1 cellular context compared by ENCODE assay signal in the genomic region with DNA sequence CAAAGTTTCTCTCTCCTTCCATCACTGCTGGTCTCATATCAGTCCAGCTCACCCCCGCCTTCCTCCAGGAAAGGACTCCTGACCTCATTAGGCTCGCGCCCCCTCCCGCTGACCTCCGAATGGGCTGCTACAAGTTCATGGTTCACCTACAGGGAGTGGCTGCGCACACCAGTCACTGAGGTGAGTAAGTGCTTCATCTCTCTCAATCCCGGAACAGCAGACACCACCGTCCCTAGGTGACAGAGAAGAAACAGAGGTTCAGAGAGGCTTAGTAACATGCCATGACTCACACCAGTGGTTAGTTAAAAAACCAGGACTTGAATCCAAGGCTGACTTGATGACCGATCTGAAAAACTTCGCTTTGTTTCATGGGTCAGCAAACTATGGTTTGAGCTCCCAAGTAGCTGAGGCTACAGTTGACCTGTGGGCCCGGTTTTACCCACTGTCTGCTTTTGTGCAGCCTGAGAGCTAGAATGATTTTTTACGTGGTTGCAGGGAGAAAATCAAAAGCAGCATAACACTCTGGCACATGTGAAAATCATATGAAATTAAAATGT.
TF ChIP-seq lines count a peak whose summit lies in the region.

No MANE protein-coding gene starts in this region.

TF ChIP-seq in K562, 482 proteins besides CTCF, POLR2A, EP300 and RAD21 (continued from another document and continues in another):
- TF ChIP-seq SRSF9 (IDR thresholded peaks at IDR 0.05; ENCODE audit: borderline replicate concordance, low read depth, low read length): no peak
- TF ChIP-seq YY1 (IDR thresholded peaks at IDR 0.05; ENCODE audit: borderline replicate concordance in 1 of 3, control insufficient read depth in 1 of 3, extremely low read depth in 1 of 3, insufficient read depth in 3 of 3, insufficient read length in 1 of 3, insufficient replicate concordance in 2 of 3, low read depth in 1 of 3, low read length in 2 of 3): no peak
- TF ChIP-seq ZKSCAN3 (CRISPR knock-in tag; IDR thresholded peaks at IDR 0.05): no peak
- no peak for TF ChIP-seq SREBF1 (IDR thresholded peaks at IDR 0.05; ENCODE audit: borderline replicate concordance, low read depth, low read length)
- no peak for TF ChIP-seq ZNF12 (CRISPR knock-in tag; IDR thresholded peaks at IDR 0.05)
- no peak for TF ChIP-seq ZFP30 (CRISPR knock-in tag; IDR thresholded peaks at IDR 0.05; ENCODE audit: borderline replicate concordance)
- 0 out of 2 replicates have a peak, but pooled peaks have one; percentile 13 for TF ChIP-seq CBFA2T2 (conservative IDR thresholded peaks at IDR 0.05)
- TF ChIP-seq TCFL5 (CRISPR knock-in tag; conservative IDR thresholded peaks at IDR 0.05): no peak
- no peak for TF ChIP-seq TAL1 (IDR thresholded peaks at IDR 0.05)
- TF ChIP-seq FOXJ2 (tag; IDR thresholded peaks at IDR 0.05): no peak
- TF ChIP-seq CREB3 (tag; conservative IDR thresholded peaks at IDR 0.05; ENCODE audit: low read depth): no peak
- no peak for TF ChIP-seq ERF (CRISPR knock-in tag; IDR thresholded peaks at IDR 0.05)
- TF ChIP-seq LCOR (CRISPR knock-in tag; IDR thresholded peaks at IDR 0.05): no peak
- no peak for TF ChIP-seq RNF2 (IDR thresholded peaks at IDR 0.05)
- TF ChIP-seq, protein P1, sequence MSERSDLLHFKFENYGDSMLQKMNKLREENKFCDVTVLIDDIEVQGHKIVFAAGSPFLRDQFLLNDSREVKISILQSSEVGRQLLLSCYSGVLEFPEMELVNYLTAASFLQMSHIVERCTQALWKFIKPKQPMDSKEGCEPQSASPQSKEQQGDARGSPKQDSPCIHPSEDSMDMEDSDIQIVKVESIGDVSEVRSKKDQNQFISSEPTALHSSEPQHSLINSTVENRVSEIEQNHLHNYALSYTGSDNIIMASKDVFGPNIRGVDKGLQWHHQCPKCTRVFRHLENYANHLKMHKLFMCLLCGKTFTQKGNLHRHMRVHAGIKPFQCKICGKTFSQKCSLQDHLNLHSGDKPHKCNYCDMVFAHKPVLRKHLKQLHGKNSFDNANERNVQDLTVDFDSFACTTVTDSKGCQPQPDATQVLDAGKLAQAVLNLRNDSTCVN (CRISPR knock-in tag; IDR thresholded peaks at IDR 0.05): no peak
- no peak for TF ChIP-seq SMAD1 (IDR thresholded peaks at IDR 0.05; ENCODE audit: low read depth, low read length, partially characterized antibody)
- no peak for TF ChIP-seq ZNF518B (CRISPR knock-in tag; IDR thresholded peaks at IDR 0.05)
- TF ChIP-seq ZSCAN32 (CRISPR knock-in tag; IDR thresholded peaks at IDR 0.05): no peak
- TF ChIP-seq DNMT1 (IDR thresholded peaks at IDR 0.05): no peak
- TF ChIP-seq ZNF140 (CRISPR knock-in tag; IDR thresholded peaks at IDR 0.05): no peak
- TF ChIP-seq NCOA6 (IDR thresholded peaks at IDR 0.05): no peak
- no peak for TF ChIP-seq LEF1 (IDR thresholded peaks at IDR 0.05)
- TF ChIP-seq SIX5 (IDR thresholded peaks at IDR 0.05; ENCODE audit: borderline replicate concordance in 1 of 2, insufficient read depth in 1 of 2, low read depth in 1 of 2, low read length in 2 of 2): no peak
- no peak for TF ChIP-seq RAD51 (IDR thresholded peaks at IDR 0.05; ENCODE audit: borderline replicate concordance, low read depth)
- TF ChIP-seq OTX1 (CRISPR knock-in tag; IDR thresholded peaks at IDR 0.05): no peak
- TF ChIP-seq GABPA (tag; conservative IDR thresholded peaks at IDR 0.05; ENCODE audit: low read depth): no peak
- TF ChIP-seq ZNF174 (CRISPR knock-in tag; IDR thresholded peaks at IDR 0.05): no peak
- TF ChIP-seq GATAD2B (IDR thresholded peaks at IDR 0.05; ENCODE audit: borderline replicate concordance): peak; percentile 22; the same call in 1 of the 2 replicates
- TF ChIP-seq, protein P2, sequence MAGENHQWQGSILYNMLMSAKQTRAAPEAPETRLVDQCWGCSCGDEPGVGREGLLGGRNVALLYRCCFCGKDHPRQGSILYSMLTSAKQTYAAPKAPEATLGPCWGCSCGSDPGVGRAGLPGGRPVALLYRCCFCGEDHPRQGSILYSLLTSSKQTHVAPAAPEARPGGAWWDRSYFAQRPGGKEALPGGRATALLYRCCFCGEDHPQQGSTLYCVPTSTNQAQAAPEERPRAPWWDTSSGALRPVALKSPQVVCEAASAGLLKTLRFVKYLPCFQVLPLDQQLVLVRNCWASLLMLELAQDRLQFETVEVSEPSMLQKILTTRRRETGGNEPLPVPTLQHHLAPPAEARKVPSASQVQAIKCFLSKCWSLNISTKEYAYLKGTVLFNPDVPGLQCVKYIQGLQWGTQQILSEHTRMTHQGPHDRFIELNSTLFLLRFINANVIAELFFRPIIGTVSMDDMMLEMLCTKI (IDR thresholded peaks at IDR 0.05; ENCODE audit: partially characterized antibody): no peak
- TF ChIP-seq HLTF (IDR thresholded peaks at IDR 0.05): no peak
- TF ChIP-seq PRPF4 (IDR thresholded peaks at IDR 0.05; ENCODE audit: insufficient read depth, low read depth, low read length, poor library complexity, severe bottlenecking): no peak
- TF ChIP-seq, protein P3, sequence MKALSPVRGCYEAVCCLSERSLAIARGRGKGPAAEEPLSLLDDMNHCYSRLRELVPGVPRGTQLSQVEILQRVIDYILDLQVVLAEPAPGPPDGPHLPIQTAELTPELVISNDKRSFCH (CRISPR knock-in tag; IDR thresholded peaks at IDR 0.05): no peak
- TF ChIP-seq, protein P3 (tag; IDR thresholded peaks at IDR 0.05): no peak
- TF ChIP-seq, protein P4, sequence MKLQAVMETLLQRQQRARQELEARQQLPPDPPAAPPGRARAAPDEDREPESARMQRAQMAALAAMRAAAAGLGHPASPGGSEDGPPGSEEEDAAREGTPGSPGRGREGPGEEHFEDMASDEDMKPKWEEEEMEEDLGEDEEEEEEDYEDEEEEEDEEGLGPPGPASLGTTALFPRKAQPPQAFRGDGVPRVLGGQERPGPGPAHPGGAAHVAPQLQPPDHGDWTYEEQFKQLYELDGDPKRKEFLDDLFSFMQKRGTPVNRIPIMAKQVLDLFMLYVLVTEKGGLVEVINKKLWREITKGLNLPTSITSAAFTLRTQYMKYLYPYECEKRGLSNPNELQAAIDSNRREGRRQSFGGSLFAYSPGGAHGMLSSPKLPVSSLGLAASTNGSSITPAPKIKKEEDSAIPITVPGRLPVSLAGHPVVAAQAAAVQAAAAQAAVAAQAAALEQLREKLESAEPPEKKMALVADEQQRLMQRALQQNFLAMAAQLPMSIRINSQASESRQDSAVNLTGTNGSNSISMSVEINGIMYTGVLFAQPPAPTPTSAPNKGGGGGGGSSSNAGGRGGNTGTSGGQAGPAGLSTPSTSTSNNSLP (IDR thresholded peaks at IDR 0.05; ENCODE audit: borderline replicate concordance, low read depth, low read length): no peak
- no peak for TF ChIP-seq TBL1XR1 (IDR thresholded peaks at IDR 0.05; ENCODE audit: low read length in 2 of 2)
- TF ChIP-seq ZNF212 (CRISPR knock-in tag; IDR thresholded peaks at IDR 0.05): no peak
- TF ChIP-seq, protein P5, sequence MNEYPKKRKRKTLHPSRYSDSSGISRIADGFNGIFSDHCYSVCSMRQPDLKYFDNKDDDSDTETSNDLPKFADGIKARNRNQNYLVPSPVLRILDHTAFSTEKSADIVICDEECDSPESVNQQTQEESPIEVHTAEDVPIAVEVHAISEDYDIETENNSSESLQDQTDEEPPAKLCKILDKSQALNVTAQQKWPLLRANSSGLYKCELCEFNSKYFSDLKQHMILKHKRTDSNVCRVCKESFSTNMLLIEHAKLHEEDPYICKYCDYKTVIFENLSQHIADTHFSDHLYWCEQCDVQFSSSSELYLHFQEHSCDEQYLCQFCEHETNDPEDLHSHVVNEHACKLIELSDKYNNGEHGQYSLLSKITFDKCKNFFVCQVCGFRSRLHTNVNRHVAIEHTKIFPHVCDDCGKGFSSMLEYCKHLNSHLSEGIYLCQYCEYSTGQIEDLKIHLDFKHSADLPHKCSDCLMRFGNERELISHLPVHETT (CRISPR knock-in tag; conservative IDR thresholded peaks at IDR 0.05 in 1 of 2, IDR thresholded peaks at IDR 0.05 in 1 of 2): no peak
- TF ChIP-seq, protein P6, sequence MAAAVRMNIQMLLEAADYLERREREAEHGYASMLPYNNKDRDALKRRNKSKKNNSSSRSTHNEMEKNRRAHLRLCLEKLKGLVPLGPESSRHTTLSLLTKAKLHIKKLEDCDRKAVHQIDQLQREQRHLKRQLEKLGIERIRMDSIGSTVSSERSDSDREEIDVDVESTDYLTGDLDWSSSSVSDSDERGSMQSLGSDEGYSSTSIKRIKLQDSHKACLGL (CRISPR knock-in tag; IDR thresholded peaks at IDR 0.05; ENCODE audit: borderline replicate concordance, poor library complexity, severe bottlenecking): no peak
- no peak for TF ChIP-seq TRIM28 (IDR thresholded peaks at IDR 0.05)
- TF ChIP-seq, protein P7, sequence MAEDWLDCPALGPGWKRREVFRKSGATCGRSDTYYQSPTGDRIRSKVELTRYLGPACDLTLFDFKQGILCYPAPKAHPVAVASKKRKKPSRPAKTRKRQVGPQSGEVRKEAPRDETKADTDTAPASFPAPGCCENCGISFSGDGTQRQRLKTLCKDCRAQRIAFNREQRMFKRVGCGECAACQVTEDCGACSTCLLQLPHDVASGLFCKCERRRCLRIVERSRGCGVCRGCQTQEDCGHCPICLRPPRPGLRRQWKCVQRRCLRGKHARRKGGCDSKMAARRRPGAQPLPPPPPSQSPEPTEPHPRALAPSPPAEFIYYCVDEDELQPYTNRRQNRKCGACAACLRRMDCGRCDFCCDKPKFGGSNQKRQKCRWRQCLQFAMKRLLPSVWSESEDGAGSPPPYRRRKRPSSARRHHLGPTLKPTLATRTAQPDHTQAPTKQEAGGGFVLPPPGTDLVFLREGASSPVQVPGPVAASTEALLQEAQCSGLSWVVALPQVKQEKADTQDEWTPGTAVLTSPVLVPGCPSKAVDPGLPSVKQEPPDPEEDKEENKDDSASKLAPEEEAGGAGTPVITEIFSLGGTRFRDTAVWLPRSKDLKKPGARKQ (CRISPR knock-in tag; IDR thresholded peaks at IDR 0.05): no peak
- no peak for TF ChIP-seq POLR2AphosphoS2 (IDR thresholded peaks at IDR 0.05; ENCODE audit: low read length)
- no peak for TF ChIP-seq ZFX (CRISPR knock-in tag; IDR thresholded peaks at IDR 0.05)
- TF ChIP-seq TOE1 (IDR thresholded peaks at IDR 0.05; ENCODE audit: borderline replicate concordance): peak; percentile 60; the same call in 1 of the 2 replicates
- no peak for TF ChIP-seq TOE1 (CRISPR knock-in tag; IDR thresholded peaks at IDR 0.05; ENCODE audit: borderline replicate concordance, low read depth)
- peak; percentile 42; the same call in 1 of the 2 replicates for TF ChIP-seq SMARCA4 (IDR thresholded peaks at IDR 0.05)
- no peak for TF ChIP-seq GTF2E2 (tag; IDR thresholded peaks at IDR 0.05)
- TF ChIP-seq, protein P8, sequence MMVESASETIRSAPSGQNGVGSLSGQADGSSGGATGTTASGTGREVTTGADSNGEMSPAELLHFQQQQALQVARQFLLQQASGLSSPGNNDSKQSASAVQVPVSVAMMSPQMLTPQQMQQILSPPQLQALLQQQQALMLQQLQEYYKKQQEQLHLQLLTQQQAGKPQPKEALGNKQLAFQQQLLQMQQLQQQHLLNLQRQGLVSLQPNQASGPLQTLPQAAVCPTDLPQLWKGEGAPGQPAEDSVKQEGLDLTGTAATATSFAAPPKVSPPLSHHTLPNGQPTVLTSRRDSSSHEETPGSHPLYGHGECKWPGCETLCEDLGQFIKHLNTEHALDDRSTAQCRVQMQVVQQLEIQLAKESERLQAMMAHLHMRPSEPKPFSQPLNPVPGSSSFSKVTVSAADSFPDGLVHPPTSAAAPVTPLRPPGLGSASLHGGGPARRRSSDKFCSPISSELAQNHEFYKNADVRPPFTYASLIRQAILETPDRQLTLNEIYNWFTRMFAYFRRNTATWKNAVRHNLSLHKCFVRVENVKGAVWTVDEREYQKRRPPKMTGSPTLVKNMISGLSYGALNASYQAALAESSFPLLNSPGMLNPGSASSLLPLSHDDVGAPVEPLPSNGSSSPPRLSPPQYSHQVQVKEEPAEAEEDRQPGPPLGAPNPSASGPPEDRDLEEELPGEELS (CRISPR knock-in tag; IDR thresholded peaks at IDR 0.05; ENCODE audit: borderline replicate concordance): no peak
- TF ChIP-seq PCBP2 (IDR thresholded peaks at IDR 0.05; ENCODE audit: low read depth, low read length, poor library complexity, severe bottlenecking): no peak
- TF ChIP-seq YBX1 (IDR thresholded peaks at IDR 0.05): no peak
